In the genomic region with DNA sequence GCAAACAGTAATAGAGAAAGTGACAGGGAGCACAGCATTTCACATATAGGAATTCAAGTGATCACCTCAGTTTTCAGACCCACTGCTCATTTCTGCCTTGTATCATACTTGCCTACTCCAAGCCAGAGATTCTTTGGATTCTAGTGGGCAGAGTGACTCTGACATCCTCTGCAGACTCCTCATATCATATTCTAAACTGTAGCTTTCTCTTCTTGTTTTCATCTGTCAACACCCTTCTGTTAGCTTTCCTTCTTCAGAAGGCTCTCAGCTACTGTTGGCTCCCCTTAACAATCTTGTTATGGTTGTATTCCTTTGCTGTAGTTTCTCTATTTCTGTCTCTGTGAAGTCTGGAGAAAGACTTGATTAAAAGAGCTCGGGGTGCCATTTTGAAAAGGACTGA, we compare ENCODE assay signal across 15 cellular contexts.
DNase-seq lines count a peak whose midpoint lies in the region; ATAC-seq and TF ChIP-seq lines count a peak whose summit lies in the region.
"Had no signal": no experiment of that assay in that cellular context is flagged by ENCODE, and none has a peak within 500 bp of the region (broad histone marks: within the 10 kb centered on the region; RNA-seq: fewer than 3 reads in every experiment).

No MANE protein-coding gene starts in this region.

- H4K20me1 ChIP-seq in IMR-90 (ENCODE audit: insufficient read depth, low read length) (no peaks in the 10 kb centered on the region), neural progenitor cell (ENCODE audit: low read depth) (no peaks in the 10 kb centered on the region), SK-N-SH (ENCODE audit: insufficient read depth) (no peaks in the 10 kb centered on the region)
- H4K20me1 ChIP-seq: BLaER1 treated with 17β-estradiol and CSF1 and Interleukin-3, amounts not matched to agents 10 nM and 100 nM had no signal

- 60% methylated on average over 1 of the region's 1 CpG; no CpG with 5 or more reads in 1 of the 2 experiments for WGBS in IMR-90 (ENCODE audit: extremely low coverage in 2 of 2, insufficient read length in 1 of 2), 2 experiments
- WGBS in stomach, 5 donors: 17 to 57% (median 43%) methylated on average over 1 of the region's 1 CpG
- WGBS in SK-N-SH (ENCODE audit: low lambda C conversion rate): 2% methylated on average over 1 of the region's 1 CpG

- H3K23ac ChIP-seq in IMR-90 (ENCODE audit: low read depth, low read length): no peak overlapping the region

- H3K14ac ChIP-seq in IMR-90 (replicated peaks; ENCODE audit: low read depth, low read length): no peak overlapping the region

- no peak overlapping the region for H3K4ac ChIP-seq in IMR-90 (ENCODE audit: low read depth, low read length)

- TF ChIP-seq EP300 in stomach (IDR thresholded peaks at IDR 0.05) (no peak), SK-N-SH (IDR thresholded peaks at IDR 0.05; ENCODE audit: borderline replicate concordance in 1 of 2, low read depth in 1 of 2, low read length in 1 of 2) (no peak)

- TF ChIP-seq RAD21 in IMR-90 (IDR thresholded peaks at IDR 0.05; ENCODE audit: low read length): no peak
- TF ChIP-seq RAD21 in SK-N-SH (IDR thresholded peaks at IDR 0.05; ENCODE audit: low read length): no peak

- no peaks in the 10 kb centered on the region for H3K79me2 ChIP-seq in neural progenitor cell (ENCODE audit: low read depth)
- no peaks in the 10 kb centered on the region for H3K79me2 ChIP-seq in SK-N-SH (ENCODE audit: insufficient read depth)

- intact Hi-C loops in IMR-90 (cut with micrococcal nuclease): no loop called here
- intact Hi-C loops in left cardiac atrium (cut with DNase I): no loop called here
- intact Hi-C loops in stomach (cut with DNase I; ENCODE audit: low total_unique reads): no loop called here
- intact Hi-C loops in activated CD8-positive, alpha-beta T cell treated with anti-CD3 and anti-CD28 coated beads for 36 hours (cut with micrococcal nuclease): no loop called here

- POLR2A ChIA-PET in IMR-90 (lab: Charles Lee; ENCODE audit: unreplicated experiment) (no interaction called here), SK-N-SH (lab: Yijun Ruan, JAX) (no interaction called here)
- POLR2A ChIA-PET in activated CD8-positive, alpha-beta T cell treated with anti-CD3 and anti-CD28 coated beads for 36 hours (lab: Charles Lee): no interaction called here

- DNase-seq in IMR-90: no peak
- peak; percentile 2 for DNase-seq in fibroblast of villous mesenchyme (ENCODE audit: low read depth)
- DNase-seq in left cardiac atrium: no peak
- no peak for DNase-seq in neural progenitor cell (ENCODE audit: low spot score)
- no peak for DNase-seq in stomach
- DNase-seq in activated CD8-positive, alpha-beta T cell treated with anti-CD3 and anti-CD28 coated beads for 36 hours: no peak
- no peak for DNase-seq in SK-N-SH
- DNase-seq: Calu3; CD8-positive, alpha-beta T cell; DMS79 treated with DMSO at 0.1 percent for 48 hours; GF-D8; GM23248 had no signal

- H3K9me2 ChIP-seq in SK-N-SH: no peaks in the 10 kb centered on the region

- no peak overlapping the region for H4K91ac ChIP-seq in IMR-90 (ENCODE audit: insufficient read depth, low read depth, low read length)

- no peak overlapping the region for H2BK20ac ChIP-seq in IMR-90 (ENCODE audit: low read depth, low read length)

- H2AK5ac ChIP-seq in IMR-90 (ENCODE audit: low read depth, low read length): no peak overlapping the region

- H3K27ac Mint-ChIP-seq in neural progenitor cell: no peak overlapping the region
- no peak overlapping the region for H3K27ac Mint-ChIP-seq in activated CD8-positive, alpha-beta T cell treated with anti-CD3 and anti-CD28 coated beads for 36 hours
- H3K27ac Mint-ChIP-seq: B cell; CD8-positive, alpha-beta T cell had no signal

- no peak for TF ChIP-seq CTCF in IMR-90 (conservative IDR thresholded peaks at IDR 0.05; ENCODE audit: low read depth, low read length)
- no peak for TF ChIP-seq CTCF in fibroblast of villous mesenchyme (IDR thresholded peaks at IDR 0.05; ENCODE audit: insufficient read depth, low read depth, low read length)
- no peak for TF ChIP-seq CTCF in neural progenitor cell (IDR thresholded peaks at IDR 0.05)
- no peak for TF ChIP-seq CTCF in stomach (IDR thresholded peaks at IDR 0.05)
- no peak for TF ChIP-seq CTCF in activated CD8-positive, alpha-beta T cell treated with anti-CD3 and anti-CD28 coated beads for 36 hours (IDR thresholded peaks at IDR 0.05)
- no peak for TF ChIP-seq CTCF in SK-N-SH (IDR thresholded peaks at IDR 0.05)

- in situ Hi-C loops in IMR-90 (cut with MboI; ENCODE audit: low sequenced_read_pairs): no loop called here

- H3K56ac ChIP-seq in IMR-90 (ENCODE audit: extremely low read depth, insufficient read depth, low read length): no peak overlapping the region

- BruUV-seq in IMR-90 (replicated peaks; lab: Mats Ljungman, UMichigan): no TSS peak

- no peak overlapping the region for H2AK9ac ChIP-seq in IMR-90 (replicated peaks; ENCODE audit: low read depth, low read length, poor library complexity)

- no peaks in the 10 kb centered on the region for H3K9me3 ChIP-seq in IMR-90 (ENCODE audit: control insufficient read depth, insufficient read depth, low read length)
- no peaks in the 10 kb centered on the region for H3K9me3 ChIP-seq in neural progenitor cell (ENCODE audit: low read depth)
- H3K9me3 ChIP-seq in stomach: peaks cover 0 to 4% (median 0%) of the 10 kb centered on the region in 4 donors
- H3K9me3 ChIP-seq in SK-N-SH: no peaks in the 10 kb centered on the region
- H3K9me3 ChIP-seq: HAP-1 had no signal

- no peaks in the 10 kb centered on the region for H3K36me3 Mint-ChIP-seq in neural progenitor cell
- no peaks in the 10 kb centered on the region for H3K36me3 Mint-ChIP-seq in activated CD8-positive, alpha-beta T cell treated with anti-CD3 and anti-CD28 coated beads for 36 hours (ENCODE audit: low read depth)
- H3K36me3 Mint-ChIP-seq: CD8-positive, alpha-beta T cell had no signal

- H3K4me3 ChIP-seq in IMR-90 (ENCODE audit: insufficient read depth, low read depth, low read length) (no peak overlapping the region), fibroblast of villous mesenchyme (ENCODE audit: low read depth, low read length) (no peak overlapping the region), neural progenitor cell (no peak overlapping the region), stomach (no peak overlapping the region), SK-N-SH (ENCODE audit: low read depth in 2 of 2, low read length in 1 of 2) (no peak overlapping the region)
- H3K4me3 ChIP-seq: BLaER1 treated with 17β-estradiol and CSF1 and Interleukin-3, amounts not matched to agents 10 nM and 100 nM; GM23248; HAP-1 had no signal

- H3K9me3 Mint-ChIP-seq in neural progenitor cell: peaks cover 3% of the 10 kb centered on the region
- H3K9me3 Mint-ChIP-seq in activated CD8-positive, alpha-beta T cell treated with anti-CD3 and anti-CD28 coated beads for 36 hours: peaks cover 1% of the 10 kb centered on the region
- H3K9me3 Mint-ChIP-seq: CD8-positive, alpha-beta T cell had no signal

- H3K9me1 ChIP-seq in IMR-90 (ENCODE audit: insufficient read depth, low read length): no peaks in the 10 kb centered on the region

- TF ChIP-seq POLR2A in IMR-90 (IDR thresholded peaks at IDR 0.05; ENCODE audit: low read depth, low read length) (no peak), stomach (IDR thresholded peaks at IDR 0.05) (no peak)

- no peak overlapping the region for H2BK15ac ChIP-seq in IMR-90 (ENCODE audit: low read depth, low read length)

- H2BK120ac ChIP-seq in IMR-90 (ENCODE audit: low read depth, low read length): no peak overlapping the region

- H3K9ac ChIP-seq in IMR-90 (ENCODE audit: low read depth, low read length): no peak overlapping the region
- H3K9ac ChIP-seq in neural progenitor cell: no peak overlapping the region
- H3K9ac ChIP-seq in SK-N-SH: no peak overlapping the region
- H3K9ac ChIP-seq: BLaER1 treated with 17β-estradiol and CSF1 and Interleukin-3, amounts not matched to agents 10 nM and 100 nM; GM23248 had no signal

- CTCF ChIA-PET in IMR-90 (lab: Yijun Ruan, JAX) (no interaction called here), SK-N-SH (lab: Yijun Ruan, JAX) (no interaction called here)
- CTCF ChIA-PET in activated CD8-positive, alpha-beta T cell treated with anti-CD3 and anti-CD28 coated beads for 36 hours (lab: Charles Lee): no interaction called here

- H2BK5ac ChIP-seq in IMR-90 (ENCODE audit: low read depth, low read length, poor library complexity, severe bottlenecking): no peak overlapping the region

- H2AFZ ChIP-seq in IMR-90 (replicated peaks; ENCODE audit: low read length, poor library complexity) (no peak overlapping the region), neural progenitor cell (replicated peaks) (peak overlapping the region; percentile 45), SK-N-SH (ENCODE audit: low read depth) (no peak overlapping the region)
- H2AFZ ChIP-seq: GM23248 had no signal

- H3K4me1 ChIP-seq in IMR-90 (ENCODE audit: control insufficient read depth, insufficient read depth, low read length): no peaks in the 10 kb centered on the region
- H3K4me1 ChIP-seq in neural progenitor cell: no peaks in the 10 kb centered on the region
- no peaks in the 10 kb centered on the region for H3K4me1 ChIP-seq in stomach
- no peaks in the 10 kb centered on the region for H3K4me1 ChIP-seq in SK-N-SH (ENCODE audit: control insufficient read depth in 1 of 2, insufficient read depth in 2 of 2, low read depth in 1 of 2, low read length in 1 of 2)
- H3K4me1 ChIP-seq: HAP-1 had no signal

- H3K27me3 ChIP-seq in IMR-90 (ENCODE audit: control insufficient read depth, insufficient read depth, low read length) (no peaks in the 10 kb centered on the region), neural progenitor cell (no peaks in the 10 kb centered on the region), stomach (no peaks in the 10 kb centered on the region), SK-N-SH (ENCODE audit: insufficient read depth) (no peaks in the 10 kb centered on the region)
- H3K27me3 ChIP-seq: BLaER1 treated with 17β-estradiol and CSF1 and Interleukin-3, amounts not matched to agents 10 nM and 100 nM had no signal

- H3K79me1 ChIP-seq in IMR-90 (ENCODE audit: low read depth in 1 of 2, low read length in 2 of 2): no peaks in the 10 kb centered on the region

- no peak overlapping the region for H4K8ac ChIP-seq in IMR-90 (ENCODE audit: low read depth in 2 of 2, low read length in 2 of 2)

- H3K27me3 Mint-ChIP-seq in neural progenitor cell (ENCODE audit: insufficient read depth, low read depth): no peaks in the 10 kb centered on the region
- no peaks in the 10 kb centered on the region for H3K27me3 Mint-ChIP-seq in activated CD8-positive, alpha-beta T cell treated with anti-CD3 and anti-CD28 coated beads for 36 hours
- H3K27me3 Mint-ChIP-seq: B cell had no signal

- H3F3A ChIP-seq in neural progenitor cell (ENCODE audit: low read depth): no peaks in the 10 kb centered on the region
- no peaks in the 10 kb centered on the region for H3F3A ChIP-seq in SK-N-SH (replicated peaks; ENCODE audit: insufficient read depth)

- no peak overlapping the region for H4K5ac ChIP-seq in IMR-90 (ENCODE audit: low read depth, low read length)

- ATAC-seq in IMR-90 (ENCODE audit: low read depth) (peak; percentile 51), left cardiac atrium (peak; percentile 72 to 86)
- no peak for ATAC-seq in activated CD8-positive, alpha-beta T cell treated with anti-CD3 and anti-CD28 coated beads for 36 hours
- ATAC-seq: CD8-positive, alpha-beta T cell had no signal

- H3K4me2 ChIP-seq in IMR-90 (ENCODE audit: low read depth, low read length) (no peak overlapping the region), neural progenitor cell (no peak overlapping the region), SK-N-SH (no peak overlapping the region)
- H3K4me2 ChIP-seq: BLaER1 treated with 17β-estradiol and CSF1 and Interleukin-3, amounts not matched to agents 10 nM and 100 nM had no signal

- no peak overlapping the region for H3K4me3 Mint-ChIP-seq in neural progenitor cell
- H3K4me3 Mint-ChIP-seq in activated CD8-positive, alpha-beta T cell treated with anti-CD3 and anti-CD28 coated beads for 36 hours: no peak overlapping the region
- H3K4me3 Mint-ChIP-seq: B cell; CD8-positive, alpha-beta T cell had no signal

- no peaks in the 10 kb centered on the region for H3K4me1 Mint-ChIP-seq in neural progenitor cell
- no peaks in the 10 kb centered on the region for H3K4me1 Mint-ChIP-seq in activated CD8-positive, alpha-beta T cell treated with anti-CD3 and anti-CD28 coated beads for 36 hours (ENCODE audit: low read depth)
- H3K4me1 Mint-ChIP-seq: B cell had no signal

- dilution Hi-C loops in IMR-90 (cut with HindIII; ENCODE audit: low sequenced_read_pairs, unreplicated experiment): no loop called here

- H3K18ac ChIP-seq in IMR-90 (ENCODE audit: low read depth, low read length): no peak overlapping the region

- H3K27ac ChIP-seq in IMR-90 (ENCODE audit: insufficient read depth, low read length): no peak overlapping the region
- H3K27ac ChIP-seq in neural progenitor cell: no peak overlapping the region
- no peak overlapping the region for H3K27ac ChIP-seq in stomach
- no peak overlapping the region for H3K27ac ChIP-seq in SK-N-SH (ENCODE audit: low read depth in 2 of 2, low read length in 1 of 2)
- H3K27ac ChIP-seq: BLaER1 treated with 17β-estradiol and CSF1 and Interleukin-3, amounts not matched to agents 10 nM and 100 nM; GM23248 had no signal

- H3K36me3 ChIP-seq in IMR-90 (ENCODE audit: control insufficient read depth, insufficient read depth, low read length) (no peaks in the 10 kb centered on the region), neural progenitor cell (no peaks in the 10 kb centered on the region), stomach (no peaks in the 10 kb centered on the region), SK-N-SH (replicated peaks in 1 of 2; ENCODE audit: control insufficient read depth in 1 of 2, insufficient read depth in 2 of 2, low read length in 1 of 2) (no peaks in the 10 kb centered on the region)
- H3K36me3 ChIP-seq: BLaER1 treated with 17β-estradiol and CSF1 and Interleukin-3, amounts not matched to agents 10 nM and 100 nM; HAP-1 had no signal
